In the genomic region with DNA sequence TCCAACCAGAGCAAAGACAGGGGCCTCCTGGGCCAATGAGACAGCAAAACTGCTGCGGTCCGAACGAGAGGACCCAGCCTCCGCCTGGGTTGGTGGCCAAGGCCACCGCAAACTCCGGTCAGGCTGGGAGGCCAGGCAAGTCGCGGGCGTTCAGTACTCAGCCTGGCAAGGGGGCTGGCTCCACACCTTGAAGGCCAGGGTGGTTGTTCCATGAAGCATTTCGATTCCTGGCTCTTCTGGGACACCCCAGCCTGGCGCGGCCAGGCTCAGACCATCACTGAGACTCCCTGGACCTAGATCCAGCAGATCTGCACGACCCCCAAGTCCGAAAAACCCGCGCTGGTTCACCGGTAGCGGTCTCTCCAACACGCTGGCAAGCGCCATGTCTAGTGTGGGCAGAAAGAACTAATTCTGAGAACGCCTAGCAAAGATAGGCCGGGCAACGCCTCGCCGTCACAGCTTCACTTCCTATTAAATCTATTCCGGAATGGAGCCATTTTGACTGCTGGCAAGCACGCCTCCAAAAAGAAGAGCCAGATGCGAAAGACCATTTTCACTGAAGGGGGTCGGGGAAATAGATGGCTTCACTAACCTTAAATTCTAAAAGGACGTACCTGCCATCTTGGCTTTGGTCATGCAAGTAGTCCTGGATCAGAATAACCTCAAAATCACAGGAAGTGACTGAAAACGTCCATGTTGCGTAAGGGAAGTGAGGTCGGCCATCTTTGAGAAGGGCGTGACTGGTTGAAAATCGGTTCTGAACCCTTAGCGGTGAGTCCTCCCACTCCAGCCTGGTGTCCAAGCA, we compare ENCODE assay signal across 1 cellular context.
TF ChIP-seq lines count a peak whose summit lies in the region.

PSMB5 (minus strand) TSS at position 403 of the 805 bp plus-strand sequence; CDS start at position 384, 19 bp downstream.

TF ChIP-seq in GM23338, 12 proteins besides CTCF, POLR2A, EP300 and RAD21 (continued from another document):
- TF ChIP-seq ZNF462 (CRISPR knock-in tag; IDR thresholded peaks at IDR 0.05) (no peak), CREB1 (CRISPR knock-in tag; IDR thresholded peaks at IDR 0.05; ENCODE audit: low read depth) (peak; percentile 76), POLR2AphosphoS5 (IDR thresholded peaks at IDR 0.05; ENCODE audit: low read depth) (peak; percentile 76), ZNF114 (CRISPR knock-in tag; IDR thresholded peaks at IDR 0.05) (no peak)
- TF ChIP-seq, protein P1, sequence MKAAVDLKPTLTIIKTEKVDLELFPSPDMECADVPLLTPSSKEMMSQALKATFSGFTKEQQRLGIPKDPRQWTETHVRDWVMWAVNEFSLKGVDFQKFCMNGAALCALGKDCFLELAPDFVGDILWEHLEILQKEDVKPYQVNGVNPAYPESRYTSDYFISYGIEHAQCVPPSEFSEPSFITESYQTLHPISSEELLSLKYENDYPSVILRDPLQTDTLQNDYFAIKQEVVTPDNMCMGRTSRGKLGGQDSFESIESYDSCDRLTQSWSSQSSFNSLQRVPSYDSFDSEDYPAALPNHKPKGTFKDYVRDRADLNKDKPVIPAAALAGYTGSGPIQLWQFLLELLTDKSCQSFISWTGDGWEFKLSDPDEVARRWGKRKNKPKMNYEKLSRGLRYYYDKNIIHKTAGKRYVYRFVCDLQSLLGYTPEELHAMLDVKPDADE (IDR thresholded peaks at IDR 0.05): peak; percentile 91
